27 cellular contexts compared by ENCODE assay signal in genomic region chr9:120524038-120524437, GRCh38.
"Had no signal": no experiment of that assay in that cellular context is flagged by ENCODE, and none has a peak within 500 bp of the region (broad histone marks: within the 10 kb centered on the region; RNA-seq: fewer than 3 reads in every experiment).

No MANE protein-coding gene starts in this region.

- H3K27ac Mint-ChIP-seq: naive thymus-derived CD8-positive, alpha-beta T cell; natural killer cell treated with Interleukin-12 subunit alpha and Interleukin-12 subunit beta and Interleukin-15 and Interleukin-18, amount 100 ng/mL, for 72 hours; nephron progenitor cell; stimulated activated effector memory CD8-positive, alpha-beta T cell treated with anti-CD3 and anti-CD28 coated beads, Interleukin-12 subunit alpha, Interleukin-12 subunit beta, amount 100 ng/mL, for 72 hours; stimulated activated naive B cell treated with anti-CD40 and anti-IgM and Interleukin-4, amounts not matched to agents 10 μg/mL and 1 μg/mL and 100 μg/mL, for 72 hours; stimulated activated naive CD8-positive, alpha-beta T cell treated with anti-CD3 and anti-CD28 coated beads, Interleukin-15, Interleukin-2, amounts not matched to agents 100 ng/mL and 50 ng/mL, for 24 hours; type B pancreatic cell had no signal

- H3K4me3 Mint-ChIP-seq: naive B cell; naive thymus-derived CD8-positive, alpha-beta T cell; natural killer cell treated with Interleukin-12 subunit alpha and Interleukin-12 subunit beta and Interleukin-15 and Interleukin-18, amount 100 ng/mL, for 72 hours; nephron progenitor cell; neural crest cell; stimulated activated effector memory CD8-positive, alpha-beta T cell treated with anti-CD3 and anti-CD28 coated beads, Interleukin-12 subunit alpha, Interleukin-12 subunit beta, amount 100 ng/mL, for 72 hours; stimulated activated naive B cell treated with anti-CD40 and anti-IgM and Interleukin-4, amounts not matched to agents 10 μg/mL and 1 μg/mL and 100 μg/mL, for 72 hours; stimulated activated naive CD8-positive, alpha-beta T cell treated with anti-CD3 and anti-CD28 coated beads, Interleukin-15, Interleukin-2, amounts not matched to agents 100 ng/mL and 50 ng/mL, for 24 hours; type B pancreatic cell had no signal

- H3K27me3 Mint-ChIP-seq: naive B cell; naive thymus-derived CD8-positive, alpha-beta T cell; natural killer cell treated with Interleukin-12 subunit alpha and Interleukin-12 subunit beta and Interleukin-15 and Interleukin-18, amount 100 ng/mL, for 72 hours; stimulated activated naive B cell treated with anti-CD40 and anti-IgM and Interleukin-4, amounts not matched to agents 10 μg/mL and 1 μg/mL and 100 μg/mL, for 72 hours; stimulated activated naive CD8-positive, alpha-beta T cell treated with anti-CD3 and anti-CD28 coated beads, Interleukin-15, Interleukin-2, amounts not matched to agents 100 ng/mL and 50 ng/mL, for 24 hours; type B pancreatic cell had no signal

- H3K27ac ChIP-seq: neutrophil, pancreas, prostate gland, right lobe of liver, sigmoid colon, stomach, thoracic aorta, tibial artery, transverse colon, upper lobe of right lung, uterus had no signal

- H3K4me1 Mint-ChIP-seq: naive B cell; nephron progenitor cell; neural crest cell; stimulated activated effector memory CD8-positive, alpha-beta T cell treated with anti-CD3 and anti-CD28 coated beads, Interleukin-12 subunit alpha, Interleukin-12 subunit beta, amount 100 ng/mL, for 72 hours; stimulated activated naive B cell treated with anti-CD40 and anti-IgM and Interleukin-4, amounts not matched to agents 10 μg/mL and 1 μg/mL and 100 μg/mL, for 72 hours had no signal

- H3K27me3 ChIP-seq: neutrophil, pancreas, right lobe of liver, sigmoid colon, stomach, tibial artery, transverse colon, upper lobe of right lung, uterus had no signal

- H3K36me3 ChIP-seq: uterus had no signal

- H3K4me3 ChIP-seq: pancreas, prostate gland, right lobe of liver, sigmoid colon, stomach, thoracic aorta, tibial artery, transverse colon, upper lobe of right lung, uterus had no signal

- H3K9me3 ChIP-seq: neutrophil, pancreas, prostate gland, right lobe of liver, sigmoid colon, stomach, thoracic aorta, tibial artery, transverse colon, upper lobe of right lung, uterus had no signal

- DNase-seq: naive B cell; naive thymus-derived CD8-positive, alpha-beta T cell; nephron progenitor cell; nucleus accumbens; pancreas; right lobe of liver; sigmoid colon; small intestine; stimulated activated CD4-positive, alpha-beta T cell treated with anti-CD3 and anti-CD28 coated beads, Interleukin-15, amount 100 ng/mL, for 24 hours; stimulated activated CD4-positive, alpha-beta T cell treated with anti-CD3 and anti-CD28 coated beads, Interleukin-2, amount 100 ng/mL, for 24 hours; stimulated activated CD4-positive, alpha-beta T cell treated with anti-CD3 and anti-CD28 coated beads, Interleukin-2, amount 100 ng/mL, for 48 hours; stimulated activated CD4-positive, alpha-beta T cell treated with anti-CD3 and anti-CD28 coated beads, Interleukin-4, amount 100 ng/mL, for 24 hours; stimulated activated naive B cell treated with anti-CD40 and anti-IgM and Interleukin-4, amounts not matched to agents 10 μg/mL and 1 μg/mL and 100 μg/mL, for 72 hours; stimulated activated naive CD4-positive, alpha-beta T cell treated with Interleukin-2 at 50 U/mL for 16 hours; stomach; tibial artery; transverse colon; upper lobe of right lung; uterus had no signal

- H3K4me1 ChIP-seq: pancreas, prostate gland, sigmoid colon, stomach, tibial artery, transverse colon, uterus had no signal

- ATAC-seq: naive thymus-derived CD8-positive, alpha-beta T cell; natural killer cell treated with Interleukin-12 subunit alpha and Interleukin-12 subunit beta and Interleukin-15 and Interleukin-18, amount 100 ng/mL, for 72 hours; pancreas; right lobe of liver; stimulated activated effector memory CD8-positive, alpha-beta T cell treated with anti-CD3 and anti-CD28 coated beads, Interleukin-12 subunit alpha, Interleukin-12 subunit beta, amount 100 ng/mL, for 72 hours; stimulated activated naive B cell treated with anti-CD40 and anti-IgM and Interleukin-4, amounts not matched to agents 10 μg/mL and 1 μg/mL and 100 μg/mL, for 72 hours had no signal

- H3K9me3 Mint-ChIP-seq: naive B cell; naive thymus-derived CD8-positive, alpha-beta T cell; natural killer cell treated with Interleukin-12 subunit alpha and Interleukin-12 subunit beta and Interleukin-15 and Interleukin-18, amount 100 ng/mL, for 72 hours; nephron progenitor cell; neural crest cell; stimulated activated effector memory CD8-positive, alpha-beta T cell treated with anti-CD3 and anti-CD28 coated beads, Interleukin-12 subunit alpha, Interleukin-12 subunit beta, amount 100 ng/mL, for 72 hours; stimulated activated naive B cell treated with anti-CD40 and anti-IgM and Interleukin-4, amounts not matched to agents 10 μg/mL and 1 μg/mL and 100 μg/mL, for 72 hours; stimulated activated naive CD8-positive, alpha-beta T cell treated with anti-CD3 and anti-CD28 coated beads, Interleukin-15, Interleukin-2, amounts not matched to agents 100 ng/mL and 50 ng/mL, for 24 hours; type B pancreatic cell had no signal
